Comparison of ENCODE assay signal across 1 cellular context in the genomic region with DNA sequence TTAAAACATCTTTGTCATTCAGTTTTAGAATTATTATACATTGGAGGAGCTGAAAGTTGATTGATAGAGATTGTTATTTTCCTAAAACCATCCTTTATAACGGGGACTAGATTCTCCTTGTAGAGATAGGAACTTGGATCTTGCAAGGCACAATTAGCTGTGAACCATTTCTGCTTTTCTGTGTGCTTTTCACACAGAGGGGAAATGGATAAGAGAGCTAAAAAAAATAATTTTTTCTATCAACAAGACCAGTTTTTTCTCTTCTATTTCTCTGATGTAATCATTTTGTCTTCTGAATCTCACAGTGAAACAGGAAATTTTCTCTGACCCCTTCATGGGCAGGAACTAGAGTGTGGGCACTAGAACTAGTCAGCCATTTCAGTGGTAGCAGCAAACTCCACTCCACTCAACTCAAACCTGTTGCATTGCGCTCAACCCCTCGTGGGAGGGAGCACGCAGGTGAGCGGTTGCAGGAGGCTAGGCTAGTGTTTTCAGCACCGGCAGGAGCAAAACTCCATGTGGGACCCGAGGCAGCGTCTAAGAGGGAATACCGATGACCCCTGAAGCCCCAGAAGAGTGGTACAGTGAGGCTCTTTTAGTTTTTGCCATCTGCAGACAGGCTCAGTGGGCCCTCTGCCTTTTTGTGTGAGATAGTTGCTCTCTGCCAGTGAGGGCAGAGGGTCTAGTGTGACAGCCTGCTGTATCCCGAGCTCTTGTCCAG.
TF ChIP-seq lines count a peak whose summit lies in the region.

No MANE protein-coding gene starts in this region.

TF ChIP-seq in HepG2, 621 proteins besides CTCF, POLR2A, EP300 and RAD21 (continued from another document):
- TF ChIP-seq CSRNP2 (CRISPR knock-in tag; conservative IDR thresholded peaks at IDR 0.05; ENCODE audit: low read depth) (no peak), KLF6 (CRISPR knock-in tag; IDR thresholded peaks at IDR 0.05) (no peak), ZNF12 (CRISPR knock-in tag; IDR thresholded peaks at IDR 0.05) (no peak), HNF4G (IDR thresholded peaks at IDR 0.05; ENCODE audit: borderline replicate concordance, low read depth, low read length) (no peak), HNF4G (CRISPR knock-in tag; IDR thresholded peaks at IDR 0.05; ENCODE audit: borderline replicate concordance, low read depth) (no peak), ZNF572 (CRISPR knock-in tag; IDR thresholded peaks at IDR 0.05) (no peak), SP140L (CRISPR knock-in tag; IDR thresholded peaks at IDR 0.05; ENCODE audit: borderline replicate concordance) (no peak), ZNF44 (CRISPR knock-in tag; IDR thresholded peaks at IDR 0.05) (no peak), ZHX2 (IDR thresholded peaks at IDR 0.05; ENCODE audit: low read depth) (no peak), ZHX2 (CRISPR knock-in tag; IDR thresholded peaks at IDR 0.05; ENCODE audit: borderline replicate concordance) (no peak), HMG20B (CRISPR knock-in tag; conservative IDR thresholded peaks at IDR 0.05) (no peak), ZNF274 (CRISPR knock-in tag; IDR thresholded peaks at IDR 0.05) (no peak)
- TF ChIP-seq, protein P1, sequence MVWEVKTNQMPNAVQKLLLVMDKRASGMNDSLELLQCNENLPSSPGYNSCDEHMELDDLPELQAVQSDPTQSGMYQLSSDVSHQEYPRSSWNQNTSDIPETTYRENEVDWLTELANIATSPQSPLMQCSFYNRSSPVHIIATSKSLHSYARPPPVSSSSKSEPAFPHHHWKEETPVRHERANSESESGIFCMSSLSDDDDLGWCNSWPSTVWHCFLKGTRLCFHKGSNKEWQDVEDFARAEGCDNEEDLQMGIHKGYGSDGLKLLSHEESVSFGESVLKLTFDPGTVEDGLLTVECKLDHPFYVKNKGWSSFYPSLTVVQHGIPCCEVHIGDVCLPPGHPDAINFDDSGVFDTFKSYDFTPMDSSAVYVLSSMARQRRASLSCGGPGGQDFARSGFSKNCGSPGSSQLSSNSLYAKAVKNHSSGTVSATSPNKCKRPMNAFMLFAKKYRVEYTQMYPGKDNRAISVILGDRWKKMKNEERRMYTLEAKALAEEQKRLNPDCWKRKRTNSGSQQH (CRISPR knock-in tag; IDR thresholded peaks at IDR 0.05; ENCODE audit: low read depth), result no peak
- TF ChIP-seq, protein P2, sequence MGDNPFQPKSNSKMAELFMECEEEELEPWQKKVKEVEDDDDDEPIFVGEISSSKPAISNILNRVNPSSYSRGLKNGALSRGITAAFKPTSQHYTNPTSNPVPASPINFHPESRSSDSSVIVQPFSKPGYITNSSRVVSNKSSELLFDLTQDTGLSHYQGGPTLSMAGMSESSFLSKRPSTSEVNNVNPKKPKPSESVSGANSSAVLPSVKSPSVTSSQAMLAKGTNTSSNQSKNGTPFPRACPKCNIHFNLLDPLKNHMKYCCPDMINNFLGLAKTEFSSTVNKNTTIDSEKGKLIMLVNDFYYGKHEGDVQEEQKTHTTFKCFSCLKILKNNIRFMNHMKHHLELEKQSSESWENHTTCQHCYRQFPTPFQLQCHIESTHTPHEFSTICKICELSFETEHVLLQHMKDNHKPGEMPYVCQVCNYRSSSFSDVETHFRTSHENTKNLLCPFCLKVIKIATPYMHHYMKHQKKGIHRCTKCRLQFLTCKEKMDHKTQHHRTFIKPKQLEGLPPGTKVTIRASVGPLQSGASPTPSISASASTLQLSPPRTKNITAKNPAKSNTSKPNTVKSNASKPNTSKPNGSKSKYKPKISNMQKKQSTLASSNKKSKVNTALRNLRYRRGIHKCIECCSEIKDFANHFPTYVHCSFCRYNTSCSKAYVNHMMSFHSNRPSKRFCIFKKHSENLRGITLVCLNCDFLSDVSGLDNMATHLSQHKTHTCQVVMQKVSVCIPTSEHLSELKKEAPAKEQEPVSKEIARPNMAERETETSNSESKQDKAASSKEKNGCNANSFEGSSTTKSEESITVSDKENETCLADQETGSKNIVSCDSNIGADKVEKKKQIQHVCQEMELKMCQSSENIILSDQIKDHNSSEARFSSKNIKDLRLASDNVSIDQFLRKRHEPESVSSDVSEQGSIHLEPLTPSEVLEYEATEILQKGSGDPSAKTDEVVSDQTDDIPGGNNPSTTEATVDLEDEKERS (CRISPR knock-in tag; IDR thresholded peaks at IDR 0.05), result no peak
- TF ChIP-seq, protein P3, sequence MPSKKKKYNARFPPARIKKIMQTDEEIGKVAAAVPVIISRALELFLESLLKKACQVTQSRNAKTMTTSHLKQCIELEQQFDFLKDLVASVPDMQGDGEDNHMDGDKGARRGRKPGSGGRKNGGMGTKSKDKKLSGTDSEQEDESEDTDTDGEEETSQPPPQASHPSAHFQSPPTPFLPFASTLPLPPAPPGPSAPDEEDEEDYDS (CRISPR knock-in tag; IDR thresholded peaks at IDR 0.05), result no peak
